In genomic region chr10:26810435-26811026, GRCh38 we compare ENCODE assay signal across 23 cellular contexts. TPM values are rescaled to one million over a fixed set of nuclear protein-coding genes. Genes with fewer than 3 reads are reported as not detected.
DNase-seq lines count a peak whose midpoint lies in the region; ATAC-seq, FAIRE-seq and TF ChIP-seq lines count a peak whose summit lies in the region.
"Had no signal": no experiment of that assay in that cellular context is flagged by ENCODE, and none has a peak within 500 bp of the region (broad histone marks: within the 10 kb centered on the region; RNA-seq: fewer than 3 reads in every experiment).

No MANE protein-coding gene starts in this region.

- no peak for FAIRE-seq in HepG2 (lab: Jason Lieb, UNC)
- FAIRE-seq: A204.1 had no signal

- POLR2A ChIA-PET in HepG2 (lab: Yijun Ruan, JAX) = no interaction called here

- no peak overlapping the region for H3K9ac ChIP-seq in HepG2 (ENCODE audit: insufficient read depth, low read depth, low read length)
- H3K9ac ChIP-seq: KMS-11 had no signal

- no peak for TF ChIP-seq EP300 in HepG2 (IDR thresholded peaks at IDR 0.05; ENCODE audit: low read depth in 2 of 2, low read length in 2 of 2)
- TF ChIP-seq EP300 in HepG2 (CRISPR knock-in tag; IDR thresholded peaks at IDR 0.05; ENCODE audit: borderline replicate concordance) = no peak
- TF ChIP-seq EP300 in gastroesophageal sphincter (IDR thresholded peaks at IDR 0.05) = no peak

- peak overlapping the region; percentile 48 for H3K27ac Mint-ChIP-seq in nephron progenitor cell
- H3K27ac Mint-ChIP-seq: CD4-positive, alpha-beta T cell; GM23338; T-helper 1 cell treated with Interleukin-12 subunit alpha and Interleukin-12 subunit beta and Interleukin-4 antibody, amounts not matched to agents 30 μg/mL and 1 μg/mL, for 36 hours had no signal

- H2AFZ ChIP-seq in HepG2 (ENCODE audit: low read length) = no peak overlapping the region
- H2AFZ ChIP-seq: GM23338 had no signal

- H3K27me3 ChIP-seq in HepG2 (ENCODE audit: control insufficient read depth in 1 of 2, insufficient read depth in 2 of 2, low read length in 2 of 2) (no peaks in the 10 kb centered on the region), right lobe of liver (no peaks in the 10 kb centered on the region), gastroesophageal sphincter (no peaks in the 10 kb centered on the region)

- DNase-seq in HepG2 (ENCODE audit: low spot score) = no peak
- DNase-seq in right lobe of liver = no peak
- DNase-seq in LNCaP clone FGC (ENCODE audit: low read depth) = peak; percentile 70
- peak; percentile 10 for DNase-seq in amniotic epithelial cell (ENCODE audit: low read depth)
- no peak for DNase-seq in nephron progenitor cell
- no peak for DNase-seq in NCI-H1694 treated with DMSO at 0.1 percent for 48 hours (lab: John Stamatoyannopoulos, UW)
- DNase-seq in kidney tubule cell (ENCODE audit: low spot score) = no peak
- DNase-seq: CD4-positive, alpha-beta T cell; NCI-H1092 treated with DMSO at 0.1 percent for 48 hours; NCI-H146; NCI-H2081 treated with DMSO at 0.1 percent for 48 hours; NCI-H2227 treated with DMSO at 0.1 percent for 48 hours; NCI-H524; NCI-H82; SIG-M5 had no signal

- H4K20me1 ChIP-seq in HepG2 (ENCODE audit: insufficient read depth, low read length) = 0 out of 2 replicates have a peak, but pooled peaks cover 3% of the 10 kb centered on the region

- no TSS peak for BruUV-seq in HepG2 (replicated peaks; lab: Mats Ljungman, UMichigan)

- peaks cover 13% of the 10 kb centered on the region for H3K79me2 ChIP-seq in HepG2 (ENCODE audit: insufficient read depth, low read length)

- ATAC-seq in HepG2 = no peak
- ATAC-seq in right lobe of liver = no peak
- no peak for ATAC-seq in gastroesophageal sphincter
- ATAC-seq: GM23338, HCT116, SK-N-SH treated with all-trans-retinoic acid at 6 μM for 48 hours had no signal

- TF ChIP-seq POLR2A in HepG2 (IDR thresholded peaks at IDR 0.05; ENCODE audit: insufficient read depth in 1 of 2, low read depth in 2 of 2, low read length in 2 of 2) (no peak), right lobe of liver (IDR thresholded peaks at IDR 0.05) (no peak), gastroesophageal sphincter (IDR thresholded peaks at IDR 0.05) (no peak)

- H3K27ac ChIP-seq in HepG2 (ENCODE audit: extremely low read length, insufficient read depth, low read length) = no peak overlapping the region
- H3K27ac ChIP-seq in right lobe of liver = no peak overlapping the region
- no peak overlapping the region for H3K27ac ChIP-seq in gastroesophageal sphincter
- H3K27ac ChIP-seq: KMS-11, RWPE1 had no signal

- no peak for TF ChIP-seq CTCF in HepG2 (CRISPR knock-in tag; IDR thresholded peaks at IDR 0.05)
- no peak for TF ChIP-seq CTCF in right lobe of liver (IDR thresholded peaks at IDR 0.05)
- no peak for TF ChIP-seq CTCF in LNCaP clone FGC (IDR thresholded peaks at IDR 0.05; ENCODE audit: control insufficient read depth, extremely low read depth, insufficient read depth)
- TF ChIP-seq CTCF in nephron progenitor cell (IDR thresholded peaks at IDR 0.05) = no peak
- no peak for TF ChIP-seq CTCF in gastroesophageal sphincter (IDR thresholded peaks at IDR 0.05)

- H3K36me3 Mint-ChIP-seq in nephron progenitor cell (ENCODE audit: low read depth) = peaks cover 21% of the 10 kb centered on the region

- H3K27me3 Mint-ChIP-seq in nephron progenitor cell (ENCODE audit: low read depth, poor library complexity) = no peaks in the 10 kb centered on the region
- H3K27me3 Mint-ChIP-seq: CD4-positive, alpha-beta T cell had no signal

- H3K4me3 ChIP-seq in HepG2 (replicated peaks in 1 of 3; ENCODE audit: insufficient read depth in 1 of 3, low read depth in 2 of 3, low read length in 3 of 3) (no peak overlapping the region), right lobe of liver (no peak overlapping the region), LNCaP clone FGC (ENCODE audit: low read depth, low read length) (no peak overlapping the region; the same call in 1 of the 2 replicates), gastroesophageal sphincter (no peak overlapping the region)
- H3K4me3 ChIP-seq: GM23338 had no signal

- 94% methylated on average over 7 of the region's 7 CpGs for WGBS in HepG2 (ENCODE audit: low lambda C conversion rate)
- WGBS in right lobe of liver (ENCODE audit: insufficient coverage, low coverage, low lambda C conversion rate, missing lambda C conversion rate) = 74% methylated on average over 7 of the region's 7 CpGs
- WGBS in gastroesophageal sphincter (ENCODE audit: low coverage in 1 of 2), 2 donors = 66% methylated on average over 7 of the region's 7 CpGs

- H3K4me1 ChIP-seq in HepG2 (ENCODE audit: insufficient read depth, low read length) = peaks cover 15% of the 10 kb centered on the region; the same call in 1 of the 2 replicates
- H3K4me1 ChIP-seq in right lobe of liver = peaks cover 0 to 12% (median 0%) of the 10 kb centered on the region in 4 donors
- peaks cover under 1 to 9% (median 2%) of the 10 kb centered on the region in 3 donors for H3K4me1 ChIP-seq in gastroesophageal sphincter

- no peaks in the 10 kb centered on the region for H3K9me3 Mint-ChIP-seq in nephron progenitor cell
- H3K9me3 Mint-ChIP-seq: CD4-positive, alpha-beta T cell; GM23338; T-helper 1 cell treated with Interleukin-12 subunit alpha and Interleukin-12 subunit beta and Interleukin-4 antibody, amounts not matched to agents 30 μg/mL and 1 μg/mL, for 36 hours had no signal

- H3K4me2 ChIP-seq in HepG2 (ENCODE audit: low read depth, low read length) = no peak overlapping the region
- H3K4me2 ChIP-seq: GM23338, KMS-11 had no signal

- CTCF ChIA-PET in HepG2 (lab: Yijun Ruan, JAX; ENCODE audit: low intra/inter-chr PET ratio, low total read pairs) = no interaction called here

- intact Hi-C loops in HepG2 (cut with micrococcal nuclease; ENCODE audit: unreplicated experiment) = no loop called here
- intact Hi-C loops in right lobe of liver (cut with DNase I) = no loop called here

- peaks cover 7% of the 10 kb centered on the region for H3K4me1 Mint-ChIP-seq in nephron progenitor cell

- TF ChIP-seq RAD21 in HepG2 (CRISPR knock-in tag; IDR thresholded peaks at IDR 0.05) = no peak

- H3K4me3 Mint-ChIP-seq in nephron progenitor cell = no peak overlapping the region
- H3K4me3 Mint-ChIP-seq: CD4-positive, alpha-beta T cell; GM23338; T-helper 1 cell treated with Interleukin-12 subunit alpha and Interleukin-12 subunit beta and Interleukin-4 antibody, amounts not matched to agents 30 μg/mL and 1 μg/mL, for 36 hours had no signal

- in situ Hi-C loops in HepG2 (cut with HindIII; ENCODE audit: extremely low pct_ligation_motif_present, low pct_unique_long_range_greater_than_20kb) = no loop called here

- H3K9me3 ChIP-seq in HepG2 (ENCODE audit: low read length) = no peaks in the 10 kb centered on the region
- no peaks in the 10 kb centered on the region for H3K9me3 ChIP-seq in right lobe of liver
- H3K9me3 ChIP-seq in gastroesophageal sphincter = no peaks in the 10 kb centered on the region

- H3K36me3 ChIP-seq in HepG2 (replicated peaks in 1 of 2; ENCODE audit: control insufficient read depth in 1 of 2, insufficient read depth in 2 of 2, low read length in 2 of 2) (no peaks in the 10 kb centered on the region), right lobe of liver (no peaks in the 10 kb centered on the region), gastroesophageal sphincter (no peaks in the 10 kb centered on the region)

TF ChIP-seq in HepG2, 621 proteins besides CTCF, POLR2A, EP300 and RAD21 (continues in another document):
- TF ChIP-seq NFE2L2 (IDR thresholded peaks at IDR 0.05; ENCODE audit: low read length) (no peak), MAFK (conservative IDR thresholded peaks at IDR 0.05 in 1 of 2, IDR thresholded peaks at IDR 0.05 in 1 of 2; ENCODE audit: low read length in 2 of 2) (peak; percentile 5 to 39; a peak in 2 of 4 replicates)

RNA-seq across cellular contexts. Expression of gene ABI1, which starts 50.2 kb away (rescaled TPM):
- total RNA-seq in HepG2 (2016; rRNA removed; fragmentation: Illumina TruSeq; extraction: Trizol) (22.9 and 29.3 TPM in 2 replicates), right lobe of liver (10 to 100 TPM; 13.4 to 25.3 (median 17.4) TPM), gastroesophageal sphincter (10 to 100 TPM; 46.4 to 70.9 (median 50.8) TPM)
- 3.5 and 4.0 TPM in 2 replicates for total RNA-seq in HepG2 (2016; cell fraction: cytosol; rRNA removed; fragmentation: Illumina TruSeq; extraction: Trizol; ENCODE audit: low read depth)
- 23.9 and 24.7 TPM in 2 replicates for total RNA-seq in HepG2 (2016; cell fraction: insoluble cytoplasmic fraction; rRNA removed; fragmentation: Illumina TruSeq; extraction: Trizol)
- 9.3 and 10.0 TPM in 2 replicates for total RNA-seq in HepG2 (2016; cell fraction: membrane; rRNA removed; fragmentation: Illumina TruSeq; extraction: Trizol)
- total RNA-seq in HepG2 (2016; cell fraction: nucleus; rRNA removed; fragmentation: Illumina TruSeq; extraction: Trizol) = 18.3 and 20.7 TPM in 2 replicates
- polyA plus RNA-seq in HepG2 (2011; rRNA removed) = 16.4 and 20.9 TPM in 2 replicates
- 13.4 and 17.1 TPM in 2 replicates for polyA plus RNA-seq in HepG2 (2011; cell fraction: cytosol; rRNA removed)
- polyA plus RNA-seq in HepG2 (2011; cell fraction: nucleus; rRNA removed) = 11.7 and 12.2 TPM in 2 replicates
- polyA plus RNA-seq in HepG2 (2012) = 12.8 and 18.5 TPM in 2 replicates
- polyA plus RNA-seq in HepG2 (2016; cell fraction: cytosol; fragmentation: Illumina TruSeq; extraction: Trizol; ENCODE audit: low read depth) = 1.3 TPM in 2 replicates
- polyA plus RNA-seq in HepG2 (2016; cell fraction: insoluble cytoplasmic fraction; fragmentation: Illumina TruSeq; extraction: Trizol; ENCODE audit: low read depth) = 28.5 and 28.8 TPM in 2 replicates
- 4.5 and 5.5 TPM in 2 replicates for polyA plus RNA-seq in HepG2 (2016; cell fraction: membrane; fragmentation: Illumina TruSeq; extraction: Trizol; ENCODE audit: low read depth)
- 18.6 and 19.8 TPM in 2 replicates for polyA plus RNA-seq in HepG2 (2016; cell fraction: nucleus; fragmentation: Illumina TruSeq; extraction: Trizol; ENCODE audit: insufficient read depth, low read depth)
- 13.8 and 16.1 TPM in 2 replicates for polyA minus RNA-seq in HepG2 (2011; rRNA and poly(A)+ RNA removed; ENCODE audit: low replicate concordance)
- polyA minus RNA-seq in HepG2 (2011; cell fraction: cytosol; rRNA and poly(A)+ RNA removed) = 11.3 and 13.0 TPM in 2 replicates
- polyA minus RNA-seq in HepG2 (2011; cell fraction: nucleus; rRNA and poly(A)+ RNA removed) = 37.5 and 44.6 TPM in 2 replicates

Comparison
In these comparisons a context has a peak if more than half of its experiments do, and no peak if none do; other contexts are left out.
1. DNase-seq: peak in LNCaP clone FGC (single experiment) and amniotic epithelial cell (single experiment); none in HepG2 (single experiment), right lobe of liver (0 of 3), nephron progenitor cell (single experiment), NCI-H1694 treated with DMSO at 0.1 percent for 48 hours (single experiment) and kidney tubule cell (single experiment).